ENCODE assay signal across 7 cellular contexts in genomic region chr1:154463512-154463990, GRCh38. TPM values are rescaled to one million over a fixed set of nuclear protein-coding genes. Genes with fewer than 3 reads are reported as not detected.
A peak's percentile ranks its signal among the peaks of the same experiment; 100 is the strongest.
DNase-seq lines count a peak whose midpoint lies in the region; TF ChIP-seq lines count a peak whose summit lies in the region.

No MANE protein-coding gene starts in this region.

- H3K4me1 ChIP-seq in subcutaneous abdominal adipose tissue (ENCODE audit: control insufficient read depth in 5 of 5, insufficient read depth in 5 of 5, low read length in 5 of 5) = peaks cover 4 to 32% (median 25%) of the 10 kb centered on the region in 5 donors

- H3K27me3 ChIP-seq in subcutaneous abdominal adipose tissue (ENCODE audit: control insufficient read depth in 5 of 5, insufficient read depth in 4 of 5, low read length in 5 of 5) = no peaks in the 10 kb centered on the region

- TF ChIP-seq POLR2A in lower leg skin (IDR thresholded peaks at IDR 0.05) = no peak

- no peak for TF ChIP-seq CTCF in lower leg skin (IDR thresholded peaks at IDR 0.05)

- H3K36me3 ChIP-seq in subcutaneous abdominal adipose tissue (ENCODE audit: control insufficient read depth in 5 of 5, insufficient read depth in 5 of 5, low read length in 5 of 5) = peaks cover 0 to 31% (median 13%) of the 10 kb centered on the region in 5 donors

- peak overlapping the region; percentile 62 for H3K27ac ChIP-seq in subcutaneous abdominal adipose tissue (ENCODE audit: low read depth, low read length)

- intact Hi-C loops in lower leg skin (cut with DNase I; ENCODE audit: low total_unique reads) = no loop called here

- 47 to 63% methylated on average over 4 of the region's 4 CpGs for WGBS in lower leg skin, 2 donors

- no peak overlapping the region for H3K9ac ChIP-seq in subcutaneous abdominal adipose tissue (ENCODE audit: low read length in 5 of 5)

- DNase-seq in activated effector memory CD4-positive, alpha-beta T cell treated with Interleukin-2 at 50 U/mL for 16 hours = peak; percentile 67
- DNase-seq in lower leg skin (ENCODE audit: low spot score in 2 of 2) (peak; percentile 54 to 87), NCI-H2107 (lab: John Stamatoyannopoulos, UW) (no peak), DMS53 (lab: John Stamatoyannopoulos, UW) (no peak), DMS 273 (lab: John Stamatoyannopoulos, UW; ENCODE audit: unreplicated experiment) (no peak)

- no peaks in the 10 kb centered on the region for H3K9me3 ChIP-seq in subcutaneous abdominal adipose tissue (ENCODE audit: control insufficient read depth in 5 of 5, low read length in 5 of 5)

- H3K4me3 ChIP-seq in lower leg skin (ENCODE audit: low read depth, poor library complexity, severe bottlenecking) (no peak overlapping the region), subcutaneous abdominal adipose tissue (ENCODE audit: low read depth in 1 of 5, low read length in 5 of 5) (no peak overlapping the region)

TF ChIP-seq in PFSK-1, 5 proteins besides CTCF, POLR2A, EP300 and RAD21:
- peak; percentile 71; the same call in 1 of the 2 replicates for TF ChIP-seq SIN3A (IDR thresholded peaks at IDR 0.05; ENCODE audit: borderline replicate concordance, insufficient read depth, low read length)
- TF ChIP-seq POLR2AphosphoS5 (IDR thresholded peaks at IDR 0.05; ENCODE audit: low read depth, low read length) = no peak

RNA-seq across cellular contexts. Expression of gene TDRD10, which starts 38.5 kb away (rescaled TPM):
- polyA plus RNA-seq in PFSK-1 (2012; ENCODE audit: insufficient read length, low read depth) = not detected
- total RNA-seq in lower leg skin = 1 to 10 TPM in 1 of 4 donors, under 1 TPM in 2, not detected in 1; 0.57 to 1.5 (median 0.83) TPM

RNA-seq across cellular contexts. Expression of gene SHE, which starts 38.7 kb away (rescaled TPM):
- polyA plus RNA-seq in PFSK-1 (2012; ENCODE audit: insufficient read length, low read depth) = 0.04 TPM
- 1 to 10 TPM; 4.0 to 8.0 (median 6.1) TPM for total RNA-seq in lower leg skin

RNA-seq across cellular contexts. Expression of gene IL6R, which starts 58.4 kb away (rescaled TPM):
- polyA plus RNA-seq in PFSK-1 (2012; ENCODE audit: insufficient read length, low read depth) = 7.8 TPM
- total RNA-seq in lower leg skin = 10 to 100 TPM; 14.7 to 42.1 (median 21.8) TPM

Comparison
In these comparisons a context has a peak if more than half of its experiments do, and no peak if none do; other contexts are left out.
1. DNase-seq: peak in activated effector memory CD4-positive, alpha-beta T cell treated with Interleukin-2 at 50 U/mL for 16 hours (single experiment) and lower leg skin (2 of 2); none in NCI-H2107 (single experiment), DMS53 (single experiment) and DMS 273 (single experiment).